27 cellular contexts compared by ENCODE assay signal in genomic region chr2:80592106-80592505, GRCh38.
"Had no signal": no experiment of that assay in that cellular context is flagged by ENCODE, and none has a peak within 500 bp of the region (broad histone marks: within the 10 kb centered on the region; RNA-seq: fewer than 3 reads in every experiment).

No MANE protein-coding gene starts in this region.

- H3K79me2 ChIP-seq: hepatocyte had no signal

- FAIRE-seq: pancreas, urothelium cell line had no signal

- H3K27me3 ChIP-seq: hepatocyte, pancreas, stomach, testis, tibial artery, upper lobe of right lung had no signal

- H3K4me2 ChIP-seq: hepatocyte had no signal

- H2AFZ ChIP-seq: hepatocyte had no signal

- H3K4me1 ChIP-seq: lower lobe of right lung, pancreas, prostate gland, stomach, testis, tibial artery, upper lobe of right lung had no signal

- H3K36me3 ChIP-seq: lower lobe of right lung, pancreas, prostate gland, stomach, tibial artery, upper lobe of right lung had no signal

- DNase-seq: islet precursor cell; left ventricle myocardium superior; lower lobe of right lung; mammary epithelial cell; mesenchymal stem cell; naive thymus-derived CD8-positive, alpha-beta T cell; nucleus accumbens; pancreas; posterior cingulate gyrus; retina; right cardiac atrium; stimulated activated CD4-positive, alpha-beta T cell treated with anti-CD3 and anti-CD28 coated beads, Interleukin-12 subunit alpha, Interleukin-12 subunit beta, amount 100 ng/mL, for 4 hours; stimulated activated CD4-positive, alpha-beta T cell treated with anti-CD3 and anti-CD28 coated beads, Interleukin-15, amount 100 ng/mL, for 24 hours; stimulated activated CD4-positive, alpha-beta T cell treated with anti-CD3 and anti-CD28 coated beads, Interleukin-2, amount 100 ng/mL, for 24 hours; stimulated activated CD4-positive, alpha-beta T cell treated with anti-CD3 and anti-CD28 coated beads, Interleukin-4, amount 100 ng/mL, for 1 hour; stimulated activated naive B cell treated with anti-CD40 and anti-IgM and Interleukin-4, amounts not matched to agents 10 μg/mL and 1 μg/mL and 100 μg/mL, for 72 hours; stimulated activated naive CD8-positive, alpha-beta T cell treated with anti-CD3 and anti-CD28 coated beads, Interleukin-15, Interleukin-2, amounts not matched to agents 100 U/mL and 50 U/mL, for 24 hours; stomach; testis; tibial artery; trophoblast cell; upper lobe of right lung had no signal

- ATAC-seq: left ventricle myocardium superior; lower lobe of right lung; naive thymus-derived CD8-positive, alpha-beta T cell; pancreas; right cardiac atrium; sciatic nerve; stimulated activated naive B cell treated with anti-CD40 and anti-IgM and Interleukin-4, amounts not matched to agents 10 μg/mL and 1 μg/mL and 100 μg/mL, for 72 hours; stimulated activated naive CD8-positive, alpha-beta T cell treated with anti-CD3 and anti-CD28 coated beads, Interleukin-15, Interleukin-2, amounts not matched to agents 100 U/mL and 50 U/mL, for 24 hours; upper lobe of right lung had no signal

- H3K9me3 ChIP-seq: pancreas, prostate gland, testis, upper lobe of right lung had no signal

- H3K4me3 ChIP-seq: hepatocyte, lower lobe of right lung, pancreas, prostate gland, skin epidermis, stomach, testis, tibial artery, upper lobe of right lung had no signal

- H3K27ac ChIP-seq: hepatocyte, lower lobe of right lung, pancreas, prostate gland, skin epidermis, stomach, testis, tibial artery, upper lobe of right lung had no signal
